In genomic region chr2:64807417-64807816, GRCh38 we compare ENCODE assay signal across 8 cellular contexts.
A peak's percentile ranks its signal among the peaks of the same experiment; 100 is the strongest.
DNase-seq lines count a peak whose midpoint lies in the region; ATAC-seq and TF ChIP-seq lines count a peak whose summit lies in the region.

No MANE protein-coding gene starts in this region.

- no peak overlapping the region for H3K27ac Mint-ChIP-seq in progenitor cell of endocrine pancreas

- ATAC-seq in GM19023 (IDR thresholded peaks at IDR 0.05; ENCODE audit: unreplicated experiment), result peak; percentile 78

- H3K27ac ChIP-seq in 22Rv1, result peak overlapping the region; percentile 53; the same call in 1 of the 2 replicates

- TF ChIP-seq CTCF in 22Rv1 (IDR thresholded peaks at IDR 0.05) (no peak), progenitor cell of endocrine pancreas (IDR thresholded peaks at IDR 0.05; ENCODE audit: unreplicated experiment) (no peak)

- H3K36me3 Mint-ChIP-seq in progenitor cell of endocrine pancreas (ENCODE audit: insufficient read depth), result no peaks in the 10 kb centered on the region

- peaks cover 29% of the 10 kb centered on the region for H3K27me3 Mint-ChIP-seq in progenitor cell of endocrine pancreas

- DNase-seq in M059J (ENCODE audit: low read depth), result peak; percentile 99
- DNase-seq in astrocyte of the hippocampus (ENCODE audit: low read depth, low spot score), result peak; percentile 96
- peak; percentile 10 to 29 for DNase-seq in stimulated activated CD4-positive, alpha-beta T cell treated with anti-CD3 and anti-CD28 coated beads, Interleukin-12 subunit alpha, Interleukin-12 subunit beta, amount 100 ng/mL, for 24 hours (ENCODE audit: low read depth in 2 of 2)
- DNase-seq in progenitor cell of endocrine pancreas (ENCODE audit: low spot score, unreplicated experiment), result no peak
- DNase-seq in T-helper 9 cell, result no peak
- DNase-seq in retina, result no peak

- no peak overlapping the region for H3K4me3 Mint-ChIP-seq in progenitor cell of endocrine pancreas (ENCODE audit: low read depth)

- H3K4me1 Mint-ChIP-seq in progenitor cell of endocrine pancreas (ENCODE audit: low read depth), result no peaks in the 10 kb centered on the region

- no peaks in the 10 kb centered on the region for H3K9me3 Mint-ChIP-seq in progenitor cell of endocrine pancreas (ENCODE audit: low read depth)

Comparison
In these comparisons a context has a peak if more than half of its experiments do, and no peak if none do; other contexts are left out.
1. DNase-seq: peak in M059J (single experiment), astrocyte of the hippocampus (single experiment) and stimulated activated CD4-positive, alpha-beta T cell treated with anti-CD3 and anti-CD28 coated beads, Interleukin-12 subunit alpha, Interleukin-12 subunit beta, amount 100 ng/mL, for 24 hours (2 of 2); none in progenitor cell of endocrine pancreas (single experiment), T-helper 9 cell (single experiment) and retina (single experiment).